1 cellular context compared by ENCODE assay signal in genomic region chr7:74403521-74404387, GRCh38.
TF ChIP-seq lines count a peak whose summit lies in the region.

No MANE protein-coding gene starts in this region.

TF ChIP-seq in WTC11, 78 proteins besides CTCF, POLR2A, EP300 and RAD21 (continued from another document):
- TF ChIP-seq ZNF532 (CRISPR knock-in tag; IDR thresholded peaks at IDR 0.05; ENCODE audit: borderline replicate concordance), result no peak
